ENCODE assay signal across 10 cellular contexts in genomic region chrX:37302569-37302968, GRCh38. TPM values are rescaled to one million over a fixed set of nuclear protein-coding genes. Genes with fewer than 3 reads are reported as not detected.
A peak's percentile ranks its signal among the peaks of the same experiment; 100 is the strongest.
DNase-seq lines count a peak whose midpoint lies in the region; ATAC-seq and TF ChIP-seq lines count a peak whose summit lies in the region.
"Had no signal": no experiment of that assay in that cellular context is flagged by ENCODE, and none has a peak within 500 bp of the region (broad histone marks: within the 10 kb centered on the region; RNA-seq: fewer than 3 reads in every experiment).

No MANE protein-coding gene starts in this region.

- no peaks in the 10 kb centered on the region for H3K4me1 ChIP-seq in mesenchymal stem cell (ENCODE audit: control insufficient read depth, insufficient read depth, low read depth, low read length)

- H2BK5ac ChIP-seq in mesenchymal stem cell (ENCODE audit: low read depth, low read length, poor library complexity, severe bottlenecking): no peak overlapping the region

- no peak overlapping the region for H3K4ac ChIP-seq in mesenchymal stem cell (ENCODE audit: low read depth in 1 of 2, low read length in 2 of 2)

- no peak overlapping the region for H2BK15ac ChIP-seq in mesenchymal stem cell (ENCODE audit: low read depth, poor library complexity, severe bottlenecking)

- H2BK12ac ChIP-seq in mesenchymal stem cell (ENCODE audit: low read length in 2 of 2): no peak overlapping the region

- no peaks in the 10 kb centered on the region for H3K27me3 ChIP-seq in mesenchymal stem cell (ENCODE audit: control insufficient read depth in 1 of 2, insufficient read depth in 1 of 2, low read length in 2 of 2)

- H2BK120ac ChIP-seq in mesenchymal stem cell (ENCODE audit: low read depth, low read length): no peak overlapping the region

- H3K18ac ChIP-seq in mesenchymal stem cell (ENCODE audit: low read depth in 1 of 2, low read length in 2 of 2): no peak overlapping the region

- no peak overlapping the region for H2AK5ac ChIP-seq in mesenchymal stem cell (ENCODE audit: low read length, severe bottlenecking)

- H3K9ac ChIP-seq in mesenchymal stem cell (ENCODE audit: low read length): no peak overlapping the region

- H3K36me3 ChIP-seq in mesenchymal stem cell (ENCODE audit: control insufficient read depth in 1 of 2, insufficient read depth in 2 of 2, low read depth in 1 of 2, low read length in 2 of 2): no peaks in the 10 kb centered on the region

- no peaks in the 10 kb centered on the region for H3K79me1 ChIP-seq in mesenchymal stem cell (replicated peaks; ENCODE audit: low read length, poor library complexity, severe bottlenecking)

- no peak overlapping the region for H3K23ac ChIP-seq in mesenchymal stem cell (ENCODE audit: low read length in 2 of 2)

- peaks cover 5% of the 10 kb centered on the region for H3K9me3 ChIP-seq in mesenchymal stem cell (ENCODE audit: control insufficient read depth, low read length)

- H4K8ac ChIP-seq in mesenchymal stem cell (ENCODE audit: low read length): no peak overlapping the region

- DNase-seq in Daoy (ENCODE audit: low read depth): peak; percentile 5
- peak; percentile 32 to 58 for DNase-seq in NCI-H526 (lab: John Stamatoyannopoulos, UW)
- no peak for DNase-seq in epithelial cell of proximal tubule (ENCODE audit: low read depth)
- peak; percentile 35 for DNase-seq in mesenchymal stem cell
- DNase-seq in NCI-H446 (lab: John Stamatoyannopoulos, UW): no peak
- DNase-seq in NCI-H2107 (lab: John Stamatoyannopoulos, UW): no peak
- DNase-seq: activated effector memory CD4-positive, alpha-beta T cell treated with Interleukin-2 at 50 U/mL for 16 hours had no signal

- no peak overlapping the region for H3K4me2 ChIP-seq in mesenchymal stem cell (ENCODE audit: low read length, poor library complexity, severe bottlenecking)

- H4K91ac ChIP-seq in mesenchymal stem cell (ENCODE audit: low read length): no peak overlapping the region

- H3K14ac ChIP-seq in mesenchymal stem cell (ENCODE audit: low read length in 2 of 2): no peak overlapping the region

- H2AFZ ChIP-seq in mesenchymal stem cell (ENCODE audit: low read depth, low read length): no peak overlapping the region

- peak; percentile 60 for TF ChIP-seq CTCF in epithelial cell of proximal tubule (conservative IDR thresholded peaks at IDR 0.05; ENCODE audit: low read depth, low read length)

- WGBS in mesenchymal stem cell: no CpG with 5 or more reads among the region's 1 CpG

- H3K27ac ChIP-seq in mesenchymal stem cell (ENCODE audit: low read length, poor library complexity, severe bottlenecking): no peak overlapping the region
- H3K27ac ChIP-seq: skin epidermis had no signal

- no peak overlapping the region for H3K4me3 ChIP-seq in epithelial cell of proximal tubule (ENCODE audit: low read depth, low read length)
- H3K4me3 ChIP-seq in mesenchymal stem cell (ENCODE audit: insufficient read depth in 1 of 2, low read depth in 1 of 2, low read length in 2 of 2): no peak overlapping the region
- H3K4me3 ChIP-seq: skin epidermis had no signal

- ATAC-seq in HG02852 (IDR thresholded peaks at IDR 0.05; ENCODE audit: unreplicated experiment) (no peak), GM19397 (IDR thresholded peaks at IDR 0.05; ENCODE audit: unreplicated experiment) (no peak)

RNA-seq across cellular contexts. Expression of gene PRRG1, which starts 46.6 kb away (rescaled TPM):
- total RNA-seq in Daoy (2014; rRNA removed; shearing (Covaris generic)): 2.7 and 4.3 TPM in 2 replicates
- total RNA-seq in epithelial cell of proximal tubule: 16.0 and 28.1 TPM in 2 replicates
- 19.5 TPM for polyA plus RNA-seq in mesenchymal stem cell (2013, experiment 1 of 2)
- 20.5 TPM for polyA plus RNA-seq in mesenchymal stem cell (2013, experiment 2 of 2)

Comparison
In these comparisons a context has a peak if more than half of its experiments do, and no peak if none do; other contexts are left out.
1. DNase-seq: peak in Daoy (single experiment), NCI-H526 (2 of 2) and mesenchymal stem cell (single experiment); none in epithelial cell of proximal tubule (single experiment), NCI-H446 (0 of 2) and NCI-H2107 (single experiment).